In the genomic region with DNA sequence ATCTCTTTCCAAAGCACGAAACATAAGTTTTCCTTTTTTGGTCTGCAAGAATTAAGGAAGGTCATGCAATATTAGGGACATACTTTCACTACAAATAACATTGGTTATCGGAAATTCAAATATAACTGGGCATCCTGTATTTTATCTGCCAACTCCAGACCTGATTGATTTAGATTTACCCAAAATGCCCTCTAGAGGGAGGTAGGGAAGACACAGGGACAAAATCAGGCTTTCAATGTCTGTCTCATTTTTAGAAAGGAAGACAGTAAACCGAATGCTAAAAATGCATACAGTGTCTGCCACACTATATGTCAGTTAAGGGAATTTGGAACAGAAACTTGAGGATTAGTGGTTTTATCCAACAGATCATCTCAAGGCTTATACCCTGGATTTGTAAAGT, we compare ENCODE assay signal across 10 cellular contexts.
A peak's percentile ranks its signal among the peaks of the same experiment; 100 is the strongest.
DNase-seq lines count a peak whose midpoint lies in the region; ATAC-seq and TF ChIP-seq lines count a peak whose summit lies in the region.
"Had no signal": no experiment of that assay in that cellular context is flagged by ENCODE, and none has a peak within 500 bp of the region (broad histone marks: within the 10 kb centered on the region; RNA-seq: fewer than 3 reads in every experiment).

No MANE protein-coding gene starts in this region.

- in situ Hi-C loops in GM13976 (cut with MboI; ENCODE audit: low sequenced_read_pairs, unreplicated experiment) (no loop called here), Panc1 (cut with HindIII; ENCODE audit: low pct_unique_long_range_greater_than_20kb, low sequenced_read_pairs) (no loop called here)

- H3K36me3 ChIP-seq in A673 (ENCODE audit: insufficient read depth, low read length, poor library complexity, severe bottlenecking) (no peaks in the 10 kb centered on the region), Panc1 (ENCODE audit: control insufficient read depth, insufficient read depth, low read length) (no peaks in the 10 kb centered on the region), uterus (no peaks in the 10 kb centered on the region)

- H3K4me3 ChIP-seq in A673 (ENCODE audit: low read depth, low read length, poor library complexity, severe bottlenecking) (no peak overlapping the region), Panc1 (ENCODE audit: low read depth in 2 of 2, low read length in 2 of 2) (no peak overlapping the region), fibroblast of pulmonary artery (replicated peaks; ENCODE audit: low read depth, low read length) (no peak overlapping the region), uterus (no peak overlapping the region)

- no peaks in the 10 kb centered on the region for H3K27me3 ChIP-seq in A673 (replicated peaks; ENCODE audit: insufficient read depth, low read depth, low read length, poor library complexity)
- H3K27me3 ChIP-seq in Panc1 (ENCODE audit: control insufficient read depth, insufficient read depth, low read length): no peaks in the 10 kb centered on the region
- H3K27me3 ChIP-seq in uterus: no peaks in the 10 kb centered on the region

- peak; percentile 42 for DNase-seq in A673 (ENCODE audit: low spot score)
- peak; percentile 25 for DNase-seq in GM13976 (ENCODE audit: low spot score)
- DNase-seq in Panc1 (ENCODE audit: low read depth, low spot score): no peak
- DNase-seq in fibroblast of pulmonary artery (ENCODE audit: low read depth): peak; percentile 20
- no peak for DNase-seq in NCI-H2081 treated with DMSO at 0.1 percent for 48 hours (lab: John Stamatoyannopoulos, UW)
- DNase-seq in uterus: no peak
- no peak for DNase-seq in NCI-H2081 (lab: John Stamatoyannopoulos, UW)
- DNase-seq: DMS79 treated with DMSO at 0.1 percent for 48 hours, T-helper 17 cell had no signal

- peak; percentile 63 for TF ChIP-seq CTCF in A673 (conservative IDR thresholded peaks at IDR 0.05; ENCODE audit: low read depth, low read length)
- TF ChIP-seq CTCF in GM13976 (IDR thresholded peaks at IDR 0.05; ENCODE audit: borderline replicate concordance, control extremely low read depth, extremely low read depth, insufficient read depth, missing control alignments): peak; percentile 15
- TF ChIP-seq CTCF in Panc1 (IDR thresholded peaks at IDR 0.05): peak; percentile 65; the same call in 1 of the 2 replicates
- TF ChIP-seq CTCF in fibroblast of pulmonary artery (IDR thresholded peaks at IDR 0.05; ENCODE audit: low read length, missing control alignments): peak; percentile 65
- peak in 1 of 4 experiments; percentile 8 for TF ChIP-seq CTCF in uterus (IDR thresholded peaks at IDR 0.05)

- H3K9me3 ChIP-seq in A673 (ENCODE audit: low read depth, low read length, poor library complexity, severe bottlenecking) (no peaks in the 10 kb centered on the region), Panc1 (ENCODE audit: control insufficient read depth, insufficient read depth, low read depth, low read length) (no peaks in the 10 kb centered on the region), uterus (no peaks in the 10 kb centered on the region)

- no peaks in the 10 kb centered on the region for H3K4me1 ChIP-seq in A673 (ENCODE audit: insufficient read depth, low read length, poor library complexity, severe bottlenecking)
- H3K4me1 ChIP-seq in Panc1 (ENCODE audit: control insufficient read depth, insufficient read depth, low read length): no peaks in the 10 kb centered on the region
- no peaks in the 10 kb centered on the region for H3K4me1 ChIP-seq in uterus

- peak; percentile 66; the same call in 1 of the 2 replicates for ATAC-seq in Panc1
- no peak for ATAC-seq in GM21737 (IDR thresholded peaks at IDR 0.05; ENCODE audit: unreplicated experiment)
- ATAC-seq: T-helper 17 cell had no signal

- H3K27ac ChIP-seq in A673 (ENCODE audit: low read depth, low read length, poor library complexity, severe bottlenecking) (no peak overlapping the region), Panc1 (ENCODE audit: low read length) (no peak overlapping the region), uterus (no peak overlapping the region)

- CTCF ChIA-PET in A673 (lab: Charles Lee) (no interaction called here), Panc1 (lab: Charles Lee) (no interaction called here)

- no peak for TF ChIP-seq POLR2A in uterus (IDR thresholded peaks at IDR 0.05)

- BruUV-seq in A673 (replicated peaks; lab: Mats Ljungman, UMichigan): no TSS peak
- BruUV-seq in Panc1 (replicated peaks; lab: Mats Ljungman, UMichigan): no TSS peak

- intact Hi-C loops in A673 (cut with micrococcal nuclease; ENCODE audit: unreplicated experiment): loop anchor here (1.0 kb wide), 1 partner anchor 26 kb away; no protein-coding TSS in a partner anchor
- intact Hi-C loops in Panc1 (cut with micrococcal nuclease; ENCODE audit: unreplicated experiment): no loop called here
- intact Hi-C loops in uterus (cut with DNase I; ENCODE audit: low total_unique reads): no loop called here

- POLR2A ChIA-PET in A673 (lab: Charles Lee; ENCODE audit: low non-redundant PET): no interaction called here
- POLR2A ChIA-PET in Panc1 (lab: Charles Lee): no interaction called here

Comparison
In these comparisons a context has a peak if more than half of its experiments do, and no peak if none do; other contexts are left out.
1. DNase-seq: peak in A673 (single experiment), GM13976 (single experiment) and fibroblast of pulmonary artery (single experiment); none in Panc1 (single experiment), NCI-H2081 treated with DMSO at 0.1 percent for 48 hours (single experiment), uterus (0 of 2) and NCI-H2081 (0 of 2).